Comparison of ENCODE assay signal across 8 cellular contexts in genomic region chr9:109401169-109401989, GRCh38.
DNase-seq lines count a peak whose midpoint lies in the region; ATAC-seq lines count a peak whose summit lies in the region.

No MANE protein-coding gene starts in this region.

- H3K4me1 Mint-ChIP-seq in activated T-helper 1 cell treated with anti-CD3 and anti-CD28 coated beads, Interleukin-12 subunit alpha, Interleukin-12 subunit beta, Interleukin-2, Interleukin-4 antibody, amounts not matched to agents 30 ng/mL and 10 ng/mL and 1 ng/mL, durations not matched to agents 14 hours and 24 hours and 36 hours (ENCODE audit: low read depth) = peaks cover 45% of the 10 kb centered on the region

- no peak overlapping the region for H3K27ac ChIP-seq in right cardiac atrium (ENCODE audit: low read length)

- WGBS in right cardiac atrium = 62% methylated on average over 13 of the region's 13 CpGs

- peaks cover 6% of the 10 kb centered on the region for H3K36me3 Mint-ChIP-seq in activated T-helper 1 cell treated with anti-CD3 and anti-CD28 coated beads, Interleukin-12 subunit alpha, Interleukin-12 subunit beta, Interleukin-2, Interleukin-4 antibody, amounts not matched to agents 30 ng/mL and 10 ng/mL and 1 ng/mL, durations not matched to agents 14 hours and 24 hours and 36 hours (ENCODE audit: low read depth)

- peak overlapping the region; percentile 19 for H3K4me3 Mint-ChIP-seq in activated T-helper 1 cell treated with anti-CD3 and anti-CD28 coated beads, Interleukin-12 subunit alpha, Interleukin-12 subunit beta, Interleukin-2, Interleukin-4 antibody, amounts not matched to agents 30 ng/mL and 10 ng/mL and 1 ng/mL, durations not matched to agents 14 hours and 24 hours and 36 hours

- H3K27me3 ChIP-seq in HAP-1 (ENCODE audit: low read depth) (no peaks in the 10 kb centered on the region), right cardiac atrium (ENCODE audit: control insufficient read depth, insufficient read depth) (no peaks in the 10 kb centered on the region)

- H3K4me3 ChIP-seq in HAP-1 = no peak overlapping the region
- H3K4me3 ChIP-seq in right cardiac atrium (ENCODE audit: low read length) = no peak overlapping the region

- DNase-seq in activated CD8-positive, alpha-beta memory T cell treated with anti-CD3 and anti-CD28 coated beads, Interleukin-2, amount 50 U/mL, for 48 hours = peak; percentile 77
- DNase-seq in activated CD8-positive, alpha-beta memory T cell treated with anti-CD3 and anti-CD28 coated beads, Interleukin-2, amount 50 U/mL, for 4 hours = no peak
- peak; percentile 74 to 88 for DNase-seq in HAP-1 (ENCODE audit: low spot score in 2 of 2)
- peak; percentile 53 to 68 for DNase-seq in NCI-H1930 (lab: John Stamatoyannopoulos, UW)
- DNase-seq in activated T-helper 1 cell treated with anti-CD3 and anti-CD28 coated beads, Interleukin-12 subunit alpha, Interleukin-12 subunit beta, Interleukin-2, Interleukin-4 antibody, amounts not matched to agents 30 ng/mL and 10 ng/mL and 1 ng/mL, durations not matched to agents 14 hours and 24 hours and 36 hours (ENCODE audit: low spot score) = no peak
- DNase-seq in right cardiac atrium = no peak
- peak; percentile 46 to 51 for DNase-seq in stimulated activated CD4-positive, alpha-beta T cell treated with anti-CD3 and anti-CD28 coated beads, Interleukin-2, amount 100 ng/mL, for 48 hours
- DNase-seq in occipital lobe (lab: John Stamatoyannopoulos, UW) = no peak

- intact Hi-C loops in activated T-helper 1 cell treated with anti-CD3 and anti-CD28 coated beads, Interleukin-12 subunit alpha, Interleukin-12 subunit beta, Interleukin-2, Interleukin-4 antibody, amounts not matched to agents 30 ng/mL and 10 ng/mL and 1 ng/mL, durations not matched to agents 14 hours and 24 hours and 36 hours (cut with micrococcal nuclease) = loop anchor here (1.0 to 2.0 kb wide), 2 partner anchors 68 to 157 kb away; no protein-coding TSS in a partner anchor
- intact Hi-C loops in right cardiac atrium (cut with DNase I) = no loop called here

- ATAC-seq in right cardiac atrium = peak; percentile 41 to 58

- H3K9me3 ChIP-seq in HAP-1 (no peaks in the 10 kb centered on the region), right cardiac atrium (ENCODE audit: control insufficient read depth, low read length) (no peaks in the 10 kb centered on the region)

- peak overlapping the region; percentile 74 for H3K27ac Mint-ChIP-seq in activated T-helper 1 cell treated with anti-CD3 and anti-CD28 coated beads, Interleukin-12 subunit alpha, Interleukin-12 subunit beta, Interleukin-2, Interleukin-4 antibody, amounts not matched to agents 30 ng/mL and 10 ng/mL and 1 ng/mL, durations not matched to agents 14 hours and 24 hours and 36 hours

- no peaks in the 10 kb centered on the region for H3K9me3 Mint-ChIP-seq in activated T-helper 1 cell treated with anti-CD3 and anti-CD28 coated beads, Interleukin-12 subunit alpha, Interleukin-12 subunit beta, Interleukin-2, Interleukin-4 antibody, amounts not matched to agents 30 ng/mL and 10 ng/mL and 1 ng/mL, durations not matched to agents 14 hours and 24 hours and 36 hours

- H3K36me3 ChIP-seq in HAP-1 (replicated peaks) = no peaks in the 10 kb centered on the region

- H3K27me3 Mint-ChIP-seq in activated T-helper 1 cell treated with anti-CD3 and anti-CD28 coated beads, Interleukin-12 subunit alpha, Interleukin-12 subunit beta, Interleukin-2, Interleukin-4 antibody, amounts not matched to agents 30 ng/mL and 10 ng/mL and 1 ng/mL, durations not matched to agents 14 hours and 24 hours and 36 hours (ENCODE audit: insufficient read depth) = peaks cover 8% of the 10 kb centered on the region

- in situ Hi-C loops in HAP-1 (cut with MboI; ENCODE audit: low sequenced_read_pairs) = loop anchor here (10.0 kb wide), 1 partner anchor 207 kb away; no protein-coding TSS in a partner anchor

- H3K4me1 ChIP-seq in HAP-1 (no peaks in the 10 kb centered on the region), right cardiac atrium (ENCODE audit: control insufficient read depth, insufficient read depth, low read length) (no peaks in the 10 kb centered on the region)

Comparison
In these comparisons a context has a peak if more than half of its experiments do, and no peak if none do; other contexts are left out.
1. DNase-seq: peak in activated CD8-positive, alpha-beta memory T cell treated with anti-CD3 and anti-CD28 coated beads, Interleukin-2, amount 50 U/mL, for 48 hours (single experiment), HAP-1 (2 of 2), NCI-H1930 (2 of 2) and stimulated activated CD4-positive, alpha-beta T cell treated with anti-CD3 and anti-CD28 coated beads, Interleukin-2, amount 100 ng/mL, for 48 hours (2 of 2); none in activated CD8-positive, alpha-beta memory T cell treated with anti-CD3 and anti-CD28 coated beads, Interleukin-2, amount 50 U/mL, for 4 hours (single experiment), activated T-helper 1 cell treated with anti-CD3 and anti-CD28 coated beads, Interleukin-12 subunit alpha, Interleukin-12 subunit beta, Interleukin-2, Interleukin-4 antibody, amounts not matched to agents 30 ng/mL and 10 ng/mL and 1 ng/mL, durations not matched to agents 14 hours and 24 hours and 36 hours (single experiment), right cardiac atrium (0 of 3) and occipital lobe (single experiment).